In the genomic region with DNA sequence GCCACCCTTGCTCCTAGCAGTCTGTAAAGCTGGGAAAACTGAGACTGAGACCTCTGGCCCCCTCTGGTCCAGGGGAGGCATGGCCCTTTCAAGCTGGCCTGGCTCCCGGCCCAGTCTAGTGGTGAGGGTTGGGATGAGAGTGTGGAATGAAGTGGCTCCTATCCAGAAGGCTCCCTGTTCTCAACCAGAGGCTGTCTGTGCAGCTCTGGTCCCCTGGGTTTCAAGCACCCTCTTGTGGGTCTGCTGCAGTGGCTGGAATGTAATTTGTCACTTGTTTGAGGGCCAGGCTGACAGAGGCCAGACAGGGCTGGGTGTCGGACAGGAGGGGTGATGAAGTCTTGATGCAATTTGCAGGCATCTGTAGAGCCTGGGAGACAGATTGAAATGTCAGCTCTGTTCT, we compare ENCODE assay signal across 12 cellular contexts. TPM values are rescaled to one million over a fixed set of nuclear protein-coding genes. Genes with fewer than 3 reads are reported as not detected.
A peak's percentile ranks its signal among the peaks of the same experiment; 100 is the strongest.
DNase-seq lines count a peak whose midpoint lies in the region; ATAC-seq lines count a peak whose summit lies in the region.
"Had no signal": no experiment of that assay in that cellular context is flagged by ENCODE, and none has a peak within 500 bp of the region (broad histone marks: within the 10 kb centered on the region; RNA-seq: fewer than 3 reads in every experiment).

No MANE protein-coding gene starts in this region.

- no peak overlapping the region for H3K27ac Mint-ChIP-seq in immature natural killer cell

- H3K9me3 Mint-ChIP-seq in immature natural killer cell: no peaks in the 10 kb centered on the region

- no peaks in the 10 kb centered on the region for H3K36me3 Mint-ChIP-seq in immature natural killer cell

- ATAC-seq in GM18517 (IDR thresholded peaks at IDR 0.05; ENCODE audit: unreplicated experiment): no peak
- ATAC-seq in HG03442 (IDR thresholded peaks at IDR 0.05; ENCODE audit: unreplicated experiment): no peak
- ATAC-seq in stimulated activated naive CD8-positive, alpha-beta T cell treated with anti-CD3 and anti-CD28 coated beads, Interleukin-15, Interleukin-2, amounts not matched to agents 100 U/mL and 50 U/mL, for 24 hours: no peak

- no peak overlapping the region for H3K4me3 ChIP-seq in MG63
- H3K4me3 ChIP-seq: suprapubic skin had no signal

- H3K4me1 Mint-ChIP-seq in immature natural killer cell: no peaks in the 10 kb centered on the region

- no peak overlapping the region for H3K4me3 Mint-ChIP-seq in immature natural killer cell

- peaks cover 0 to 3% (median 0%) of the 10 kb centered on the region in 3 donors for H3K27me3 Mint-ChIP-seq in immature natural killer cell (ENCODE audit: low read depth in 3 of 3)

- DNase-seq in AG20443 (ENCODE audit: low spot score): peak; percentile 68
- peak; percentile 77 for DNase-seq in MG63
- peak; percentile 96 for DNase-seq in astrocyte of the hippocampus (ENCODE audit: low read depth, low spot score)
- peak; percentile 69 for DNase-seq in hepatic stellate cell (ENCODE audit: low spot score)
- no peak for DNase-seq in immature natural killer cell
- no peak for DNase-seq in stimulated activated naive CD8-positive, alpha-beta T cell treated with anti-CD3 and anti-CD28 coated beads, Interleukin-15, Interleukin-2, amounts not matched to agents 100 U/mL and 50 U/mL, for 24 hours
- DNase-seq: aorta had no signal

- no peaks in the 10 kb centered on the region for H3K27me3 ChIP-seq in MG63

- no peaks in the 10 kb centered on the region for H3K9me3 ChIP-seq in MG63
- H3K9me3 ChIP-seq: suprapubic skin had no signal

- no peaks in the 10 kb centered on the region for H3K36me3 ChIP-seq in MG63
- H3K36me3 ChIP-seq: suprapubic skin had no signal

RNA-seq across cellular contexts. Expression of gene PHF12, which starts 22.1 kb away (rescaled TPM):
- 4.8 and 8.4 TPM in 2 replicates for total RNA-seq in MG63 (2014; rRNA removed; shearing (Covaris generic); ENCODE audit: low replicate concordance)
- polyA plus RNA-seq in immature natural killer cell: 10 to 100 TPM in 1 of 3 donors, 1 to 10 TPM in 2; 1.2 to 15.3 (median 3.9) TPM

RNA-seq across cellular contexts. Expression of gene SEZ6, which starts 32.4 kb away (rescaled TPM):
- total RNA-seq in MG63 (2014; rRNA removed; shearing (Covaris generic); ENCODE audit: low replicate concordance): not detected in 2 replicates
- 1 to 10 TPM in 1 of 3 donors, under 1 TPM in 2; 0.71 to 3.8 (median 0.86) TPM for polyA plus RNA-seq in immature natural killer cell
- total RNA-seq: aorta, kidney epithelial cell, suprapubic skin had no signal
- polyA plus RNA-seq: aorta, esophagus had no signal

Comparison
In these comparisons a context has a peak if more than half of its experiments do, and no peak if none do; other contexts are left out.
1. DNase-seq: peak in AG20443 (single experiment), MG63 (single experiment), astrocyte of the hippocampus (single experiment) and hepatic stellate cell (single experiment); none in immature natural killer cell (0 of 3) and stimulated activated naive CD8-positive, alpha-beta T cell treated with anti-CD3 and anti-CD28 coated beads, Interleukin-15, Interleukin-2, amounts not matched to agents 100 U/mL and 50 U/mL, for 24 hours (single experiment).